20 cellular contexts compared by ENCODE assay signal in genomic region chr21:46428286-46428685, GRCh38. TPM values are rescaled to one million over a fixed set of nuclear protein-coding genes. Genes with fewer than 3 reads are reported as not detected.
DNase-seq lines count a peak whose midpoint lies in the region; ATAC-seq, FAIRE-seq and TF ChIP-seq lines count a peak whose summit lies in the region.
"Had no signal": no experiment of that assay in that cellular context is flagged by ENCODE, and none has a peak within 500 bp of the region (broad histone marks: within the 10 kb centered on the region; RNA-seq: fewer than 3 reads in every experiment).

No MANE protein-coding gene starts in this region.

- H3K27ac ChIP-seq in right atrium auricular region (no peak overlapping the region), kidney (ENCODE audit: low read depth in 2 of 2, low read length in 2 of 2) (no peak overlapping the region), neuronal stem cell (replicated peaks; ENCODE audit: low read length) (no peak overlapping the region)
- H3K27ac ChIP-seq: BLaER1 treated with 17β-estradiol and CSF1 and Interleukin-3, amounts not matched to agents 10 nM and 100 nM had no signal

- H3K18ac ChIP-seq in neuronal stem cell (ENCODE audit: low read length) = no peak overlapping the region

- WGBS in neuronal stem cell (ENCODE audit: extremely low coverage in 2 of 2, insufficient read length in 2 of 2, insufficient replicate concordance in 1 of 2), 2 donors = no CpG with 5 or more reads among the region's 23 CpGs

- H2AFZ ChIP-seq in neuronal stem cell (ENCODE audit: low read length) = no peak overlapping the region

- no peak for ATAC-seq in left ventricle myocardium superior
- ATAC-seq in SK-N-SH treated with all-trans-retinoic acid at 6 μM for 48 hours = no peak
- no peak for ATAC-seq in stimulated activated naive CD8-positive, alpha-beta T cell treated with anti-CD3 and anti-CD28 coated beads, Interleukin-15, amount 100 ng/mL, for 72 hours
- ATAC-seq: CD8-positive, alpha-beta T cell; GM12878 had no signal

- H3K4me2 ChIP-seq in neuronal stem cell (ENCODE audit: insufficient read depth, low read length, poor library complexity, severe bottlenecking) = no peak overlapping the region
- H3K4me2 ChIP-seq: BLaER1 treated with 17β-estradiol and CSF1 and Interleukin-3, amounts not matched to agents 10 nM and 100 nM had no signal

- H3K9me3 ChIP-seq in right atrium auricular region (no peaks in the 10 kb centered on the region), kidney (ENCODE audit: control insufficient read depth in 1 of 2, low read length in 2 of 2) (no peaks in the 10 kb centered on the region), neuronal stem cell (replicated peaks in 1 of 2; ENCODE audit: control insufficient read depth in 2 of 2, insufficient read depth in 1 of 2, low read depth in 1 of 2, low read length in 2 of 2) (no peaks in the 10 kb centered on the region)
- H3K9me3 ChIP-seq: BLaER1 treated with 17β-estradiol and CSF1 and Interleukin-3, amounts not matched to agents 10 nM and 100 nM; HAP-1 had no signal

- no peak overlapping the region for H3K27ac Mint-ChIP-seq in stimulated activated naive CD8-positive, alpha-beta T cell treated with anti-CD3 and anti-CD28 coated beads, Interleukin-15, amount 100 ng/mL, for 72 hours
- H3K27ac Mint-ChIP-seq: B cell; CD8-positive, alpha-beta T cell; IgD-negative memory B cell had no signal

- H2BK120ac ChIP-seq in neuronal stem cell (ENCODE audit: low read depth, low read length) = peak overlapping the region; percentile 19

- no peak overlapping the region for H2BK15ac ChIP-seq in neuronal stem cell (ENCODE audit: low read length)

- H3K9me3 Mint-ChIP-seq in stimulated activated naive CD8-positive, alpha-beta T cell treated with anti-CD3 and anti-CD28 coated beads, Interleukin-15, amount 100 ng/mL, for 72 hours = no peaks in the 10 kb centered on the region
- H3K9me3 Mint-ChIP-seq: CD8-positive, alpha-beta T cell; IgD-negative memory B cell had no signal

- H3K27me3 ChIP-seq in right atrium auricular region = no peaks in the 10 kb centered on the region
- H3K27me3 ChIP-seq in neuronal stem cell (ENCODE audit: control insufficient read depth in 3 of 3, insufficient read depth in 3 of 3, low read depth in 1 of 3, low read length in 3 of 3) = no peaks in the 10 kb centered on the region
- H3K27me3 ChIP-seq: BLaER1 treated with 17β-estradiol and CSF1 and Interleukin-3, amounts not matched to agents 10 nM and 100 nM had no signal

- FAIRE-seq in kidney (lab: Jason Lieb, UNC) = no peak
- FAIRE-seq: GM12878, GM19239, H1 had no signal

- no peaks in the 10 kb centered on the region for H3K27me3 Mint-ChIP-seq in stimulated activated naive CD8-positive, alpha-beta T cell treated with anti-CD3 and anti-CD28 coated beads, Interleukin-15, amount 100 ng/mL, for 72 hours
- H3K27me3 Mint-ChIP-seq: B cell, IgD-negative memory B cell had no signal

- H4K91ac ChIP-seq in neuronal stem cell (ENCODE audit: low read depth, low read length, poor library complexity) = no peak overlapping the region

- H3K79me1 ChIP-seq in neuronal stem cell (ENCODE audit: low read depth, low read length) = peaks cover 2% of the 10 kb centered on the region

- H4K8ac ChIP-seq in neuronal stem cell (ENCODE audit: low read depth, low read length) = peak overlapping the region; percentile 17

- peaks cover 72% of the 10 kb centered on the region for H3K36me3 ChIP-seq in right atrium auricular region
- peaks cover 17% of the 10 kb centered on the region in 2 donors for H3K36me3 ChIP-seq in kidney (ENCODE audit: control insufficient read depth in 1 of 2, insufficient read depth in 2 of 2, low read length in 2 of 2)
- H3K36me3 ChIP-seq in neuronal stem cell (replicated peaks in 1 of 2; ENCODE audit: control insufficient read depth in 2 of 2, insufficient read depth in 2 of 2, low read length in 2 of 2) = peaks cover 41 to 82% of the 10 kb centered on the region in 2 donors

- H3K23ac ChIP-seq in neuronal stem cell (ENCODE audit: low read depth, low read length, poor library complexity) = peak overlapping the region; percentile 13

- H2AK5ac ChIP-seq in neuronal stem cell (ENCODE audit: low read depth, low read length) = no peak overlapping the region

- H2BK12ac ChIP-seq in neuronal stem cell (ENCODE audit: low read length) = no peak overlapping the region

- no peaks in the 10 kb centered on the region for H3K4me1 ChIP-seq in right atrium auricular region
- H3K4me1 ChIP-seq in kidney (ENCODE audit: control insufficient read depth in 1 of 2, insufficient read depth in 1 of 2, low read depth in 1 of 2, low read length in 2 of 2) = no peaks in the 10 kb centered on the region
- H3K4me1 ChIP-seq in neuronal stem cell (ENCODE audit: control insufficient read depth in 2 of 2, insufficient read depth in 1 of 2, low read depth in 1 of 2, low read length in 2 of 2) = peaks cover under 1 to 1% of the 10 kb centered on the region in 2 donors
- H3K4me1 ChIP-seq: HAP-1 had no signal

- H3K14ac ChIP-seq in neuronal stem cell (ENCODE audit: low read length) = peak overlapping the region; percentile 23

- no peak for TF ChIP-seq CTCF in right atrium auricular region (IDR thresholded peaks at IDR 0.05)
- TF ChIP-seq CTCF in kidney (IDR thresholded peaks at IDR 0.05; ENCODE audit: borderline replicate concordance, extremely low read depth, insufficient read depth) = no peak

- intact Hi-C loops in left ventricle myocardium superior (cut with micrococcal nuclease) (no loop called here), kidney (cut with DNase I) (no loop called here)

- DNase-seq in left ventricle myocardium superior (peak; percentile 24), right atrium auricular region (ENCODE audit: low spot score) (no peak), kidney (peak; percentile 55), neuronal stem cell (ENCODE audit: low spot score) (no peak), HUDEP-2 (lab: John Stamatoyannopoulos, UW; ENCODE audit: unreplicated experiment in 76 of 76) (no peak)
- no peak for DNase-seq in stimulated activated naive CD8-positive, alpha-beta T cell treated with anti-CD3 and anti-CD28 coated beads, Interleukin-15, amount 100 ng/mL, for 72 hours
- DNase-seq: Calu3; CD8-positive, alpha-beta T cell; DMS 273 treated with DMSO at 0.1 percent for 48 hours; DMS53; DND-41; EL had no signal

- H3K4me3 Mint-ChIP-seq in stimulated activated naive CD8-positive, alpha-beta T cell treated with anti-CD3 and anti-CD28 coated beads, Interleukin-15, amount 100 ng/mL, for 72 hours = no peak overlapping the region
- H3K4me3 Mint-ChIP-seq: B cell; CD8-positive, alpha-beta T cell; IgD-negative memory B cell had no signal

- H3K4me1 Mint-ChIP-seq in stimulated activated naive CD8-positive, alpha-beta T cell treated with anti-CD3 and anti-CD28 coated beads, Interleukin-15, amount 100 ng/mL, for 72 hours = peaks cover 57% of the 10 kb centered on the region

- H3K4ac ChIP-seq in neuronal stem cell (ENCODE audit: low read length) = peak overlapping the region; percentile 17

- H3K4me3 ChIP-seq in right atrium auricular region (no peak overlapping the region), kidney (ENCODE audit: low read length in 2 of 2) (no peak overlapping the region), neuronal stem cell (ENCODE audit: low read length in 2 of 2) (no peak overlapping the region)
- H3K4me3 ChIP-seq: BLaER1 treated with 17β-estradiol and CSF1 and Interleukin-3, amounts not matched to agents 10 nM and 100 nM; GM12878; HAP-1 had no signal

- no peak overlapping the region for H2BK5ac ChIP-seq in neuronal stem cell (ENCODE audit: low read length)

- H3K9ac ChIP-seq in kidney (ENCODE audit: low read length in 2 of 2) = no peak overlapping the region
- H3K9ac ChIP-seq in neuronal stem cell (ENCODE audit: low read depth, low read length, poor library complexity) = no peak overlapping the region
- H3K9ac ChIP-seq: BLaER1 treated with 17β-estradiol and CSF1 and Interleukin-3, amounts not matched to agents 10 nM and 100 nM had no signal

TF ChIP-seq in SK-N-SH treated with all-trans-retinoic acid at 6 μM for 48 hours, 23 proteins besides CTCF, POLR2A, EP300 and RAD21:
- TF ChIP-seq TOX (CRISPR knock-in tag; IDR thresholded peaks at IDR 0.05; ENCODE audit: borderline replicate concordance) = no peak
- TF ChIP-seq ZNF70 (CRISPR knock-in tag; IDR thresholded peaks at IDR 0.05) = no peak
TF ChIP-seq in SK-N-SH treated with all-trans-retinoic acid at 6 μM for 48 hours: peak in this region for 0.

RNA-seq across cellular contexts. Expression of gene DIP2A, which starts 30.4 kb away (rescaled TPM):
- total RNA-seq in left ventricle myocardium superior (28.5 TPM), right atrium auricular region (10 to 100 TPM; 18.1 to 25.9 TPM), kidney (36.5 TPM)
- 8.7 TPM for polyA plus RNA-seq in kidney (ENCODE audit: insufficient read depth, low read depth, low replicate concordance)
- 24.0 TPM for polyA plus RNA-seq in neuronal stem cell (2013, experiment 1 of 2)
- 24.5 TPM for polyA plus RNA-seq in neuronal stem cell (2013, experiment 2 of 2)

Comparison
In these comparisons a context has a peak if more than half of its experiments do, and no peak if none do; other contexts are left out.
1. DNase-seq: peak in left ventricle myocardium superior (single experiment) and kidney (single experiment); none in right atrium auricular region (single experiment), neuronal stem cell (single experiment), HUDEP-2 (0 of 76) and stimulated activated naive CD8-positive, alpha-beta T cell treated with anti-CD3 and anti-CD28 coated beads, Interleukin-15, amount 100 ng/mL, for 72 hours (0 of 2).